In genomic region chr6:144063246-144063743, GRCh38 we compare ENCODE assay signal across 8 cellular contexts. TPM values are rescaled to one million over a fixed set of nuclear protein-coding genes. Genes with fewer than 3 reads are reported as not detected.
DNase-seq lines count a peak whose midpoint lies in the region; ATAC-seq, FAIRE-seq and TF ChIP-seq lines count a peak whose summit lies in the region.

No MANE protein-coding gene starts in this region.

- no peaks in the 10 kb centered on the region for H3K4me1 ChIP-seq in endocrine pancreas (ENCODE audit: control insufficient read depth, insufficient read depth, low read length)
- H3K4me1 ChIP-seq in osteoblast (ENCODE audit: insufficient read depth, low read length): peaks cover 4% of the 10 kb centered on the region

- H3K36me3 ChIP-seq in BJ (ENCODE audit: control insufficient read depth, insufficient read depth, low read length) (no peaks in the 10 kb centered on the region), endocrine pancreas (ENCODE audit: control insufficient read depth, insufficient read depth, low read length) (no peaks in the 10 kb centered on the region), osteoblast (ENCODE audit: insufficient read depth, low read length) (no peaks in the 10 kb centered on the region)

- no peak overlapping the region for H3K27ac ChIP-seq in osteoblast (ENCODE audit: low read depth, low read length)

- H4K20me1 ChIP-seq in osteoblast (ENCODE audit: insufficient read depth, low read length): no peaks in the 10 kb centered on the region

- H3K9ac ChIP-seq in endocrine pancreas (ENCODE audit: control insufficient read depth, insufficient read depth, low read length): peak overlapping the region; percentile 60

- CTCF ChIA-PET in BJ (lab: Yijun Ruan, JAX): interaction anchor here (1.2 kb wide), 1 partner anchor 15 kb away, joined by 3 read pairs; no protein-coding TSS in a partner anchor

- H3K4me3 ChIP-seq in BJ (ENCODE audit: low read depth, low read length) (peak overlapping the region; percentile 52), endocrine pancreas (ENCODE audit: control insufficient read depth, insufficient read depth, low read length) (peak overlapping the region; percentile 74), osteoblast (ENCODE audit: insufficient read depth, low read length) (peak overlapping the region; percentile 73)

- no peaks in the 10 kb centered on the region for H3K79me2 ChIP-seq in osteoblast (ENCODE audit: insufficient read depth, low read length)

- FAIRE-seq in GM19239 (lab: Jason Lieb, UNC): peak; percentile 88

- no peak for DNase-seq in BJ (ENCODE audit: low read depth)
- DNase-seq in GM19239 (ENCODE audit: insufficient read length, low spot score): no peak
- DNase-seq in NCI-H524 (lab: John Stamatoyannopoulos, UW): peak; percentile 73 to 84
- no peak for DNase-seq in osteoblast (ENCODE audit: insufficient read length, low spot score, missing footprints)
- no peak for DNase-seq in nucleus accumbens (lab: John Stamatoyannopoulos, UW)
- no peak for DNase-seq in NCI-H2029 (lab: John Stamatoyannopoulos, UW)

- POLR2A ChIA-PET in BJ (lab: Charles Lee): no interaction called here

- peak overlapping the region; percentile 68 for H2AFZ ChIP-seq in osteoblast (ENCODE audit: low read length)

- ATAC-seq in HG02610 (IDR thresholded peaks at IDR 0.05; ENCODE audit: unreplicated experiment): no peak

- H3K4me2 ChIP-seq in osteoblast (ENCODE audit: insufficient read depth, low read length): peak overlapping the region; percentile 88

- H3K9me3 ChIP-seq in endocrine pancreas (ENCODE audit: control insufficient read depth, low read length) (no peaks in the 10 kb centered on the region), osteoblast (ENCODE audit: low read depth, low read length) (no peaks in the 10 kb centered on the region)

- no peak for TF ChIP-seq CTCF in BJ (IDR thresholded peaks at IDR 0.05; ENCODE audit: insufficient read depth, low read depth, low read length)
- TF ChIP-seq CTCF in osteoblast (IDR thresholded peaks at IDR 0.05; ENCODE audit: extremely low read depth, low read depth, low read length): no peak

- peaks cover 28% of the 10 kb centered on the region for H3K27me3 ChIP-seq in BJ (ENCODE audit: control insufficient read depth, insufficient read depth, low read length)
- no peaks in the 10 kb centered on the region for H3K27me3 ChIP-seq in endocrine pancreas (ENCODE audit: control insufficient read depth, insufficient read depth, low read length)
- peaks cover 82% of the 10 kb centered on the region for H3K27me3 ChIP-seq in osteoblast (ENCODE audit: insufficient read depth, low read length)

RNA-seq across cellular contexts. Expression of gene SF3B5, which starts 32.1 kb away (rescaled TPM):
- polyA plus RNA-seq in BJ (2011; rRNA removed): 238 and 261 TPM in 2 replicates
- polyA minus RNA-seq in BJ (2011; rRNA and poly(A)+ RNA removed): 104 and 181 TPM in 2 replicates
- 67.5 and 78.9 TPM in 2 replicates for total RNA-seq in osteoblast

RNA-seq across cellular contexts. Expression of gene PLAGL1, which starts 55.2 kb away (rescaled TPM):
- polyA plus RNA-seq in BJ (2011; rRNA removed): 32.7 and 68.0 TPM in 2 replicates
- polyA minus RNA-seq in BJ (2011; rRNA and poly(A)+ RNA removed): 15.7 and 21.3 TPM in 2 replicates
- total RNA-seq in osteoblast: 16.6 and 22.4 TPM in 2 replicates

Comparison
In these comparisons a context has a peak if more than half of its experiments do, and no peak if none do; other contexts are left out.
1. DNase-seq: peak in NCI-H524 (2 of 2); none in BJ (single experiment), GM19239 (single experiment), osteoblast (single experiment), nucleus accumbens (0 of 56) and NCI-H2029 (single experiment).
2. Peak in every context shown above with its lines, with median percentiles within 50 percentile points of each other: H3K4me3 ChIP-seq.